Comparison of ENCODE assay signal across 1 cellular context in the genomic region with DNA sequence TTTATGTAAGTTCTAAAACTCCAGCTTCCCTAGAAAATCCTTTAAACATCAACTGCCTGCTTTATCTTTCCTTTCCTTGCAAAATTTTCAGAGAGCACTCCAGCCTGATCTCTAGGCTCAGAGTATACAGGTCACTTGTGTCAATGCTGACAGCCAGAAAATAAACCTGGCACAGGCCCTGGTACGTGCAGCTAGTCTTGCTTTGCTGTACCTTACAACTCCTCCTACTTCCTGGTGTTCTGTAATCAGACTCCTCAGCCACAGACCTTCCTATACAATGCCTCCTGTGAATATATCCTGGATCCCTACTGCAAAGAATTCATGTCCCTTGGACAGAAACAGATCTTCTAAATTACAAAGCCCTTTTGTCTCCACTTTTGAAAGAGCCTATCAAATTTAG.
A peak's percentile ranks its signal among the peaks of the same experiment; 100 is the strongest.
TF ChIP-seq lines count a peak whose summit lies in the region.

No MANE protein-coding gene starts in this region.

TF ChIP-seq in HepG2, 621 proteins besides CTCF, POLR2A, EP300 and RAD21 (continued from another document and continues in another):
- TF ChIP-seq, protein P1, sequence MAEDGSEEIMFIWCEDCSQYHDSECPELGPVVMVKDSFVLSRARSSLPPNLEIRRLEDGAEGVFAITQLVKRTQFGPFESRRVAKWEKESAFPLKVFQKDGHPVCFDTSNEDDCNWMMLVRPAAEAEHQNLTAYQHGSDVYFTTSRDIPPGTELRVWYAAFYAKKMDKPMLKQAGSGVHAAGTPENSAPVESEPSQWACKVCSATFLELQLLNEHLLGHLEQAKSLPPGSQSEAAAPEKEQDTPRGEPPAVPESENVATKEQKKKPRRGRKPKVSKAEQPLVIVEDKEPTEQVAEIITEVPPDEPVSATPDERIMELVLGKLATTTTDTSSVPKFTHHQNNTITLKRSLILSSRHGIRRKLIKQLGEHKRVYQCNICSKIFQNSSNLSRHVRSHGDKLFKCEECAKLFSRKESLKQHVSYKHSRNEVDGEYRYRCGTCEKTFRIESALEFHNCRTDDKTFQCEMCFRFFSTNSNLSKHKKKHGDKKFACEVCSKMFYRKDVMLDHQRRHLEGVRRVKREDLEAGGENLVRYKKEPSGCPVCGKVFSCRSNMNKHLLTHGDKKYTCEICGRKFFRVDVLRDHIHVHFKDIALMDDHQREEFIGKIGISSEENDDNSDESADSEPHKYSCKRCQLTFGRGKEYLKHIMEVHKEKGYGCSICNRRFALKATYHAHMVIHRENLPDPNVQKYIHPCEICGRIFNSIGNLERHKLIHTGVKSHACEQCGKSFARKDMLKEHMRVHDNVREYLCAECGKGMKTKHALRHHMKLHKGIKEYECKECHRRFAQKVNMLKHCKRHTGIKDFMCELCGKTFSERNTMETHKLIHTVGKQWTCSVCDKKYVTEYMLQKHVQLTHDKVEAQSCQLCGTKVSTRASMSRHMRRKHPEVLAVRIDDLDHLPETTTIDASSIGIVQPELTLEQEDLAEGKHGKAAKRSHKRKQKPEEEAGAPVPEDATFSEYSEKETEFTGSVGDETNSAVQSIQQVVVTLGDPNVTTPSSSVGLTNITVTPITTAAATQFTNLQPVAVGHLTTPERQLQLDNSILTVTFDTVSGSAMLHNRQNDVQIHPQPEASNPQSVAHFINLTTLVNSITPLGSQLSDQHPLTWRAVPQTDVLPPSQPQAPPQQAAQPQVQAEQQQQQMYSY (CRISPR knock-in tag; IDR thresholded peaks at IDR 0.05), result 0 out of 2 replicates have a peak, but pooled peaks have one; percentile 23
- no peak for TF ChIP-seq MTF1 (CRISPR knock-in tag; IDR thresholded peaks at IDR 0.05)
- TF ChIP-seq HNRNPH1 (optimal IDR thresholded peaks at IDR 0.05; ENCODE audit: low read depth, low read length), result no peak
- peak; percentile 79; the same call in 1 of the 2 replicates for TF ChIP-seq ZNF878 (CRISPR knock-in tag; IDR thresholded peaks at IDR 0.05)
- TF ChIP-seq, protein P2, sequence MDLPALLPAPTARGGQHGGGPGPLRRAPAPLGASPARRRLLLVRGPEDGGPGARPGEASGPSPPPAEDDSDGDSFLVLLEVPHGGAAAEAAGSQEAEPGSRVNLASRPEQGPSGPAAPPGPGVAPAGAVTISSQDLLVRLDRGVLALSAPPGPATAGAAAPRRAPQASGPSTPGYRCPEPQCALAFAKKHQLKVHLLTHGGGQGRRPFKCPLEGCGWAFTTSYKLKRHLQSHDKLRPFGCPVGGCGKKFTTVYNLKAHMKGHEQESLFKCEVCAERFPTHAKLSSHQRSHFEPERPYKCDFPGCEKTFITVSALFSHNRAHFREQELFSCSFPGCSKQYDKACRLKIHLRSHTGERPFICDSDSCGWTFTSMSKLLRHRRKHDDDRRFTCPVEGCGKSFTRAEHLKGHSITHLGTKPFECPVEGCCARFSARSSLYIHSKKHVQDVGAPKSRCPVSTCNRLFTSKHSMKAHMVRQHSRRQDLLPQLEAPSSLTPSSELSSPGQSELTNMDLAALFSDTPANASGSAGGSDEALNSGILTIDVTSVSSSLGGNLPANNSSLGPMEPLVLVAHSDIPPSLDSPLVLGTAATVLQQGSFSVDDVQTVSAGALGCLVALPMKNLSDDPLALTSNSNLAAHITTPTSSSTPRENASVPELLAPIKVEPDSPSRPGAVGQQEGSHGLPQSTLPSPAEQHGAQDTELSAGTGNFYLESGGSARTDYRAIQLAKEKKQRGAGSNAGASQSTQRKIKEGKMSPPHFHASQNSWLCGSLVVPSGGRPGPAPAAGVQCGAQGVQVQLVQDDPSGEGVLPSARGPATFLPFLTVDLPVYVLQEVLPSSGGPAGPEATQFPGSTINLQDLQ (CRISPR knock-in tag; IDR thresholded peaks at IDR 0.05), result no peak
- TF ChIP-seq, protein P3, sequence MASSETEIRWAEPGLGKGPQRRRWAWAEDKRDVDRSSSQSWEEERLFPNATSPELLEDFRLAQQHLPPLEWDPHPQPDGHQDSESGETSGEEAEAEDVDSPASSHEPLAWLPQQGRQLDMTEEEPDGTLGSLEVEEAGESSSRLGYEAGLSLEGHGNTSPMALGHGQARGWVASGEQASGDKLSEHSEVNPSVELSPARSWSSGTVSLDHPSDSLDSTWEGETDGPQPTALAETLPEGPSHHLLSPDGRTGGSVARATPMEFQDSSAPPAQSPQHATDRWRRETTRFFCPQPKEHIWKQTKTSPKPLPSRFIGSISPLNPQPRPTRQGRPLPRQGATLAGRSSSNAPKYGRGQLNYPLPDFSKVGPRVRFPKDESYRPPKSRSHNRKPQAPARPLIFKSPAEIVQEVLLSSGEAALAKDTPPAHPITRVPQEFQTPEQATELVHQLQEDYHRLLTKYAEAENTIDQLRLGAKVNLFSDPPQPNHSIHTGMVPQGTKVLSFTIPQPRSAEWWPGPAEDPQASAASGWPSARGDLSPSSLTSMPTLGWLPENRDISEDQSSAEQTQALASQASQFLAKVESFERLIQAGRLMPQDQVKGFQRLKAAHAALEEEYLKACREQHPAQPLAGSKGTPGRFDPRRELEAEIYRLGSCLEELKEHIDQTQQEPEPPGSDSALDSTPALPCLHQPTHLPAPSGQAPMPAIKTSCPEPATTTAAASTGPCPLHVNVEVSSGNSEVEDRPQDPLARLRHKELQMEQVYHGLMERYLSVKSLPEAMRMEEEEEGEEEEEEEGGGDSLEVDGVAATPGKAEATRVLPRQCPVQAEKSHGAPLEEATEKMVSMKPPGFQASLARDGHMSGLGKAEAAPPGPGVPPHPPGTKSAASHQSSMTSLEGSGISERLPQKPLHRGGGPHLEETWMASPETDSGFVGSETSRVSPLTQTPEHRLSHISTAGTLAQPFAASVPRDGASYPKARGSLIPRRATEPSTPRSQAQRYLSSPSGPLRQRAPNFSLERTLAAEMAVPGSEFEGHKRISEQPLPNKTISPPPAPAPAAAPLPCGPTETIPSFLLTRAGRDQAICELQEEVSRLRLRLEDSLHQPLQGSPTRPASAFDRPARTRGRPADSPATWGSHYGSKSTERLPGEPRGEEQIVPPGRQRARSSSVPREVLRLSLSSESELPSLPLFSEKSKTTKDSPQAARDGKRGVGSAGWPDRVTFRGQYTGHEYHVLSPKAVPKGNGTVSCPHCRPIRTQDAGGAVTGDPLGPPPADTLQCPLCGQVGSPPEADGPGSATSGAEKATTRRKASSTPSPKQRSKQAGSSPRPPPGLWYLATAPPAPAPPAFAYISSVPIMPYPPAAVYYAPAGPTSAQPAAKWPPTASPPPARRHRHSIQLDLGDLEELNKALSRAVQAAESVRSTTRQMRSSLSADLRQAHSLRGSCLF (CRISPR knock-in tag; IDR thresholded peaks at IDR 0.05; ENCODE audit: borderline replicate concordance), result no peak
- TF ChIP-seq ZNF678 (CRISPR knock-in tag; IDR thresholded peaks at IDR 0.05), result no peak
- no peak for TF ChIP-seq KAT2B (IDR thresholded peaks at IDR 0.05; ENCODE audit: borderline replicate concordance, low read depth, low read length)
- no peak; the same call in 1 of the 2 replicates for TF ChIP-seq DMAP1 (CRISPR knock-in tag; IDR thresholded peaks at IDR 0.05)
- TF ChIP-seq, protein P4, sequence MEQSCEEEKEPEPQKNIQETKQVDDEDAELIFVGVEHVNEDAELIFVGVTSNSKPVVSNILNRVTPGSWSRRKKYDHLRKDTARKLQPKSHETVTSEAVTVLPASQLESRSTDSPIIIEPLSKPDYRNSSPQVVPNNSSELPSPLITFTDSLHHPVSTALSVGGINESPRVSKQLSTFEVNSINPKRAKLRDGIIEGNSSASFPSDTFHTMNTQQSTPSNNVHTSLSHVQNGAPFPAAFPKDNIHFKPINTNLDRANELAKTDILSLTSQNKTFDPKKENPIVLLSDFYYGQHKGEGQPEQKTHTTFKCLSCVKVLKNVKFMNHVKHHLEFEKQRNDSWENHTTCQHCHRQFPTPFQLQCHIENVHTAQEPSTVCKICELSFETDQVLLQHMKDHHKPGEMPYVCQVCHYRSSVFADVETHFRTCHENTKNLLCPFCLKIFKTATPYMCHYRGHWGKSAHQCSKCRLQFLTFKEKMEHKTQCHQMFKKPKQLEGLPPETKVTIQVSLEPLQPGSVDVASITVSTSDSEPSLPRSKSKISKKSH (CRISPR knock-in tag; IDR thresholded peaks at IDR 0.05; ENCODE audit: borderline replicate concordance), result no peak
- no peak for TF ChIP-seq ZKSCAN1 (IDR thresholded peaks at IDR 0.05; ENCODE audit: low read length)
- no peak for TF ChIP-seq IKZF1 (IDR thresholded peaks at IDR 0.05)
- no peak for TF ChIP-seq SMAD1 (CRISPR knock-in tag; IDR thresholded peaks at IDR 0.05; ENCODE audit: borderline replicate concordance, low read depth)
- TF ChIP-seq, protein P5, sequence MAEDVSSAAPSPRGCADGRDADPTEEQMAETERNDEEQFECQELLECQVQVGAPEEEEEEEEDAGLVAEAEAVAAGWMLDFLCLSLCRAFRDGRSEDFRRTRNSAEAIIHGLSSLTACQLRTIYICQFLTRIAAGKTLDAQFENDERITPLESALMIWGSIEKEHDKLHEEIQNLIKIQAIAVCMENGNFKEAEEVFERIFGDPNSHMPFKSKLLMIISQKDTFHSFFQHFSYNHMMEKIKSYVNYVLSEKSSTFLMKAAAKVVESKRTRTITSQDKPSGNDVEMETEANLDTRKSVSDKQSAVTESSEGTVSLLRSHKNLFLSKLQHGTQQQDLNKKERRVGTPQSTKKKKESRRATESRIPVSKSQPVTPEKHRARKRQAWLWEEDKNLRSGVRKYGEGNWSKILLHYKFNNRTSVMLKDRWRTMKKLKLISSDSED (CRISPR knock-in tag; IDR thresholded peaks at IDR 0.05), result no peak
- no peak for TF ChIP-seq ZNF543 (CRISPR knock-in tag; IDR thresholded peaks at IDR 0.05)
- TF ChIP-seq ZZZ3 (CRISPR knock-in tag; IDR thresholded peaks at IDR 0.05; ENCODE audit: borderline replicate concordance), result no peak
- TF ChIP-seq ZNF12 (CRISPR knock-in tag; IDR thresholded peaks at IDR 0.05), result no peak
- TF ChIP-seq, protein P6, sequence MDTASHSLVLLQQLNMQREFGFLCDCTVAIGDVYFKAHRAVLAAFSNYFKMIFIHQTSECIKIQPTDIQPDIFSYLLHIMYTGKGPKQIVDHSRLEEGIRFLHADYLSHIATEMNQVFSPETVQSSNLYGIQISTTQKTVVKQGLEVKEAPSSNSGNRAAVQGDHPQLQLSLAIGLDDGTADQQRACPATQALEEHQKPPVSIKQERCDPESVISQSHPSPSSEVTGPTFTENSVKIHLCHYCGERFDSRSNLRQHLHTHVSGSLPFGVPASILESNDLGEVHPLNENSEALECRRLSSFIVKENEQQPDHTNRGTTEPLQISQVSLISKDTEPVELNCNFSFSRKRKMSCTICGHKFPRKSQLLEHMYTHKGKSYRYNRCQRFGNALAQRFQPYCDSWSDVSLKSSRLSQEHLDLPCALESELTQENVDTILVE (CRISPR knock-in tag; IDR thresholded peaks at IDR 0.05), result no peak
- TF ChIP-seq PLRG1 (conservative IDR thresholded peaks at IDR 0.05), result no peak
- TF ChIP-seq, protein P7, sequence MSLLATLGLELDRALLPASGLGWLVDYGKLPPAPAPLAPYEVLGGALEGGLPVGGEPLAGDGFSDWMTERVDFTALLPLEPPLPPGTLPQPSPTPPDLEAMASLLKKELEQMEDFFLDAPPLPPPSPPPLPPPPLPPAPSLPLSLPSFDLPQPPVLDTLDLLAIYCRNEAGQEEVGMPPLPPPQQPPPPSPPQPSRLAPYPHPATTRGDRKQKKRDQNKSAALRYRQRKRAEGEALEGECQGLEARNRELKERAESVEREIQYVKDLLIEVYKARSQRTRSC (CRISPR knock-in tag; IDR thresholded peaks at IDR 0.05; ENCODE audit: low read depth), result 0 out of 2 replicates have a peak, but pooled peaks have one; percentile 26
- no peak for TF ChIP-seq MATR3 (CRISPR knock-in tag; IDR thresholded peaks at IDR 0.05)
- TF ChIP-seq GLI4 (CRISPR knock-in tag; IDR thresholded peaks at IDR 0.05; ENCODE audit: borderline replicate concordance), result no peak
- no peak for TF ChIP-seq HDAC6 (IDR thresholded peaks at IDR 0.05; ENCODE audit: low read depth, low read length)
- no peak for TF ChIP-seq KLF9 (CRISPR knock-in tag; IDR thresholded peaks at IDR 0.05; ENCODE audit: low read depth)
- TF ChIP-seq, protein P8, sequence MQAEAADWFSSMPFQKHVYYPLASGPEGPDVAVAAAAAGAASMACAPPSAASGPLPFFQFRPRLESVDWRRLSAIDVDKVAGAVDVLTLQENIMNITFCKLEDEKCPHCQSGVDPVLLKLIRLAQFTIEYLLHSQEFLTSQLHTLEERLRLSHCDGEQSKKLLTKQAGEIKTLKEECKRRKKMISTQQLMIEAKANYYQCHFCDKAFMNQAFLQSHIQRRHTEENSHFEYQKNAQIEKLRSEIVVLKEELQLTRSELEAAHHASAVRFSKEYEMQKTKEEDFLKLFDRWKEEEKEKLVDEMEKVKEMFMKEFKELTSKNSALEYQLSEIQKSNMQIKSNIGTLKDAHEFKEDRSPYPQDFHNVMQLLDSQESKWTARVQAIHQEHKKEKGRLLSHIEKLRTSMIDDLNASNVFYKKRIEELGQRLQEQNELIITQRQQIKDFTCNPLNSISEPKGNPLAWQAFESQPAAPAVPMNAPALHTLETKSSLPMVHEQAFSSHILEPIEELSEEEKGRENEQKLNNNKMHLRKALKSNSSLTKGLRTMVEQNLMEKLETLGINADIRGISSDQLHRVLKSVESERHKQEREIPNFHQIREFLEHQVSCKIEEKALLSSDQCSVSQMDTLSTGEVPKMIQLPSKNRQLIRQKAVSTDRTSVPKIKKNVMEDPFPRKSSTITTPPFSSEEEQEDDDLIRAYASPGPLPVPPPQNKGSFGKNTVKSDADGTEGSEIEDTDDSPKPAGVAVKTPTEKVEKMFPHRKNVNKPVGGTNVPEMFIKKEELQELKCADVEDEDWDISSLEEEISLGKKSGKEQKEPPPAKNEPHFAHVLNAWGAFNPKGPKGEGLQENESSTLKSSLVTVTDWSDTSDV (CRISPR knock-in tag; IDR thresholded peaks at IDR 0.05), result no peak
- TF ChIP-seq GPN1 (CRISPR knock-in tag; IDR thresholded peaks at IDR 0.05; ENCODE audit: borderline replicate concordance), result no peak
- TF ChIP-seq MLLT10 (CRISPR knock-in tag; IDR thresholded peaks at IDR 0.05), result no peak
- peak; percentile 79 for TF ChIP-seq TEAD3 (CRISPR knock-in tag; optimal IDR thresholded peaks at IDR 0.05; ENCODE audit: borderline replicate concordance)
- no peak for TF ChIP-seq SUZ12 (IDR thresholded peaks at IDR 0.05; ENCODE audit: low read depth, low read length)
- TF ChIP-seq, protein P9, sequence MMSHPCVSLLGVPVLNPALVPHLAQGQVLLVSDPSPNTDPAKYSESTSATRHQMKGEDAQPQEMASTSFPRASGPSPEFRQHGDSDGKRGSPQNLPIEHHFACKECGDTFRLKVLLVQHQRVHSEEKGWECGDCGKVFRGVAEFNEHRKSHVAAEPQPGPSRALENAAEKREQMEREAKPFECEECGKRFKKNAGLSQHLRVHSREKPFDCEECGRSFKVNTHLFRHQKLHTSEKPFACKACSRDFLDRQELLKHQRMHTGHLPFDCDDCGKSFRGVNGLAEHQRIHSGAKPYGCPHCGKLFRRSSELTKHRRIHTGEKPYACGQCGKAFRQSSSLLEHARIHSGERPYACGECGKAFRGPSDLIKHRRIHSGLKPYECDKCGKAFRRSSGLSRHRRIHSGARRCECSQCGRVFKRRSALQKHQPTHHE (CRISPR knock-in tag; IDR thresholded peaks at IDR 0.05; ENCODE audit: borderline replicate concordance), result no peak
- peak; percentile 81; the same call in 1 of the 2 replicates for TF ChIP-seq ISL2 (CRISPR knock-in tag; IDR thresholded peaks at IDR 0.05)
